2 cellular contexts compared by ENCODE assay signal in genomic region chr14:51538973-51539372, GRCh38.
TF ChIP-seq lines count a peak whose summit lies in the region.

No MANE protein-coding gene starts in this region.

TF ChIP-seq in IMR-90, 13 proteins besides CTCF, POLR2A, EP300 and RAD21:
- TF ChIP-seq SMC3 (IDR thresholded peaks at IDR 0.05; ENCODE audit: low read depth, low read length) (no peak), CEBPB (IDR thresholded peaks at IDR 0.05; ENCODE audit: low read depth, low read length) (no peak), MXI1 (IDR thresholded peaks at IDR 0.05; ENCODE audit: borderline replicate concordance, low read depth, low read length) (no peak), RFX5 (IDR thresholded peaks at IDR 0.05; ENCODE audit: low read depth, low read length) (no peak), MAFK (IDR thresholded peaks at IDR 0.05; ENCODE audit: low read depth, low read length) (no peak), MAZ (IDR thresholded peaks at IDR 0.05; ENCODE audit: borderline replicate concordance, low read depth, low read length) (no peak), CHD1 (IDR thresholded peaks at IDR 0.05; ENCODE audit: low read depth, low read length) (no peak)
- TF ChIP-seq, protein P1, sequence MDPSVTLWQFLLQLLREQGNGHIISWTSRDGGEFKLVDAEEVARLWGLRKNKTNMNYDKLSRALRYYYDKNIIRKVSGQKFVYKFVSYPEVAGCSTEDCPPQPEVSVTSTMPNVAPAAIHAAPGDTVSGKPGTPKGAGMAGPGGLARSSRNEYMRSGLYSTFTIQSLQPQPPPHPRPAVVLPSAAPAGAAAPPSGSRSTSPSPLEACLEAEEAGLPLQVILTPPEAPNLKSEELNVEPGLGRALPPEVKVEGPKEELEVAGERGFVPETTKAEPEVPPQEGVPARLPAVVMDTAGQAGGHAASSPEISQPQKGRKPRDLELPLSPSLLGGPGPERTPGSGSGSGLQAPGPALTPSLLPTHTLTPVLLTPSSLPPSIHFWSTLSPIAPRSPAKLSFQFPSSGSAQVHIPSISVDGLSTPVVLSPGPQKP (IDR thresholded peaks at IDR 0.05; ENCODE audit: borderline replicate concordance, low read depth, low read length) = no peak

TF ChIP-seq in HepG2, 621 proteins besides CTCF, POLR2A, EP300 and RAD21:
- TF ChIP-seq DBP (CRISPR knock-in tag; IDR thresholded peaks at IDR 0.05; ENCODE audit: not compliant biosample characterization) = no peak
